8 cellular contexts compared by ENCODE assay signal in genomic region chr13:56299650-56300049, GRCh38.
"Had no signal": no experiment of that assay in that cellular context is flagged by ENCODE, and none has a peak within 500 bp of the region (broad histone marks: within the 10 kb centered on the region; RNA-seq: fewer than 3 reads in every experiment).

No MANE protein-coding gene starts in this region.

- H3K27ac Mint-ChIP-seq: GM23338, HFFc6, IgD-negative memory B cell had no signal

- H3K4me3 ChIP-seq: GM23338, HAP-1 had no signal

- H3K27me3 Mint-ChIP-seq: IgD-negative memory B cell had no signal

- H3K4me1 Mint-ChIP-seq: IgD-negative memory B cell had no signal

- H3K4me2 ChIP-seq: GM23338 had no signal

- H3K36me3 ChIP-seq: HAP-1 had no signal

- H3K9me3 Mint-ChIP-seq: GM23338 had no signal

- H3K9me3 ChIP-seq: HAP-1 had no signal

- H3K4me3 Mint-ChIP-seq: GM23338, HFFc6, IgD-negative memory B cell had no signal

- H3K27ac ChIP-seq: HL-60 had no signal

- H3K4me1 ChIP-seq: HAP-1 had no signal

- ATAC-seq: GM23338, HCT116, HepG2 had no signal

- H2AFZ ChIP-seq: GM23338 had no signal

- H3K36me3 Mint-ChIP-seq: IgD-negative memory B cell had no signal

- DNase-seq: HFFc6, KBM-7 had no signal
